Comparison of ENCODE assay signal across 2 cellular contexts in genomic region chr17:332558-333322, GRCh38.
TF ChIP-seq lines count a peak whose summit lies in the region.

No MANE protein-coding gene starts in this region.

TF ChIP-seq in SK-N-SH treated with all-trans-retinoic acid at 6 μM for 48 hours, 23 proteins besides CTCF, POLR2A, EP300 and RAD21 (continued from another document):
- TF ChIP-seq PATZ1 (CRISPR knock-in tag; IDR thresholded peaks at IDR 0.05; ENCODE audit: borderline replicate concordance), result no peak
- TF ChIP-seq OSR1 (CRISPR knock-in tag; IDR thresholded peaks at IDR 0.05), result no peak
- TF ChIP-seq POU6F1 (CRISPR knock-in tag; IDR thresholded peaks at IDR 0.05; ENCODE audit: borderline replicate concordance, low read depth), result no peak
- no peak for TF ChIP-seq ISL1 (CRISPR knock-in tag; IDR thresholded peaks at IDR 0.05)
- TF ChIP-seq TSHZ2 (CRISPR knock-in tag; IDR thresholded peaks at IDR 0.05), result no peak
- TF ChIP-seq RARB (CRISPR knock-in tag; IDR thresholded peaks at IDR 0.05), result no peak

TF ChIP-seq in SK-N-SH, 30 proteins besides CTCF, POLR2A, EP300 and RAD21 (continued from another document):
- TF ChIP-seq PBX3 (IDR thresholded peaks at IDR 0.05) (no peak), SMC3 (IDR thresholded peaks at IDR 0.05; ENCODE audit: low read depth, low read length) (no peak), GATA2 (CRISPR knock-in tag; IDR thresholded peaks at IDR 0.05) (no peak), RXRA (IDR thresholded peaks at IDR 0.05; ENCODE audit: borderline replicate concordance, low read depth) (no peak), FOXJ3 (CRISPR knock-in tag; IDR thresholded peaks at IDR 0.05) (no peak), GABPA (IDR thresholded peaks at IDR 0.05; ENCODE audit: low read depth) (no peak), NFIC (IDR thresholded peaks at IDR 0.05; ENCODE audit: borderline replicate concordance) (no peak), ELF1 (IDR thresholded peaks at IDR 0.05) (no peak), TCF12 (IDR thresholded peaks at IDR 0.05) (no peak), CHD2 (IDR thresholded peaks at IDR 0.05; ENCODE audit: low read length, partially characterized antibody) (no peak)
